Comparison of ENCODE assay signal across 26 cellular contexts in the genomic region with DNA sequence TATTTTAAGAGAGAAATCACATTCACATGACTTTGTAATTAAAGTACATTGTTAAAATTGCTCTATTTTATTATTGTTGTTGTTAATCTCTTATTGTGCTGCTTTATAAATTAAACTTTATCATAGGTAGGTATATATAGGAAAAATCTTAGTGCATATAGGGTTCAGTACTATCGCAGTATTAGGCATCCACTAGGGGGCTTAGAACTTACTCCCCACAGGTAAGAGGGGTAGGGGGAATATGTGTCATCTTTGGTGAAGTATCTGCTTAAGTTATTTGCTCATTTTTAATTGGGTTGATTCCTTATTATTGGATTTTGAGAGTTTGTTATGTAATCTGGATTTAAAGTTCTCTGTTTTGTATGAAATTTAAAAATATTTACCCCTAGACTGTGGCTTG.
DNase-seq lines count a peak whose midpoint lies in the region; ATAC-seq and TF ChIP-seq lines count a peak whose summit lies in the region.
"Had no signal": no experiment of that assay in that cellular context is flagged by ENCODE, and none has a peak within 500 bp of the region (broad histone marks: within the 10 kb centered on the region; RNA-seq: fewer than 3 reads in every experiment).

No MANE protein-coding gene starts in this region.

- H3K4me1 ChIP-seq in RWPE2 (ENCODE audit: insufficient read depth, poor library complexity, severe bottlenecking) (no peaks in the 10 kb centered on the region), osteoblast (ENCODE audit: insufficient read depth, low read length) (no peaks in the 10 kb centered on the region)
- H3K4me1 ChIP-seq: adrenal gland, breast epithelium, stomach, transverse colon had no signal

- TF ChIP-seq CTCF in GM12864 (IDR thresholded peaks at IDR 0.05; ENCODE audit: low read depth, low read length, missing control alignments) (peak; percentile 30), HFFc6 (IDR thresholded peaks at IDR 0.05) (peak; percentile 40), RWPE2 (IDR thresholded peaks at IDR 0.05; ENCODE audit: poor library complexity, severe bottlenecking) (peak; percentile 13), osteoblast (IDR thresholded peaks at IDR 0.05; ENCODE audit: extremely low read depth, low read depth, low read length) (peak; percentile 12), RWPE1 (conservative IDR thresholded peaks at IDR 0.05; ENCODE audit: low read depth) (no peak; the same call in 1 of the 2 replicates), GM13976 (IDR thresholded peaks at IDR 0.05; ENCODE audit: borderline replicate concordance, control extremely low read depth, extremely low read depth, insufficient read depth, missing control alignments) (no peak), brain microvascular endothelial cell (IDR thresholded peaks at IDR 0.05; ENCODE audit: low read depth, low read length, missing control alignments) (no peak)

- peaks cover 2% of the 10 kb centered on the region for H3K27me3 Mint-ChIP-seq in HFFc6 (ENCODE audit: insufficient read depth)

- in situ Hi-C loops in GM13976 (cut with MboI; ENCODE audit: low sequenced_read_pairs, unreplicated experiment) = no loop called here
- in situ Hi-C loops in brain microvascular endothelial cell (cut with HindIII; ENCODE audit: low pct_ligation_motif_present, low sequenced_read_pairs) = no loop called here

- POLR2A ChIA-PET in RWPE1 (lab: Yijun Ruan, JAX; ENCODE audit: low non-redundant PET) = no interaction called here

- no peak overlapping the region for H3K27ac Mint-ChIP-seq in HFFc6
- H3K27ac Mint-ChIP-seq: activated CD4-positive, alpha-beta memory T cell treated with anti-CD3 and anti-CD28 coated beads for 36 hours; CD8-positive, alpha-beta memory T cell; T-helper 1 cell treated with Interleukin-12 subunit alpha and Interleukin-12 subunit beta and Interleukin-4 antibody, amounts not matched to agents 30 μg/mL and 1 μg/mL, for 36 hours had no signal

- no peaks in the 10 kb centered on the region; the same call in 1 of the 2 replicates for H3K9me3 Mint-ChIP-seq in HFFc6
- H3K9me3 Mint-ChIP-seq: activated CD4-positive, alpha-beta memory T cell treated with anti-CD3 and anti-CD28 coated beads for 36 hours; T-helper 1 cell treated with Interleukin-12 subunit alpha and Interleukin-12 subunit beta and Interleukin-4 antibody, amounts not matched to agents 30 μg/mL and 1 μg/mL, for 36 hours had no signal

- no peak overlapping the region for H3K4me2 ChIP-seq in osteoblast (ENCODE audit: insufficient read depth, low read length)
- H3K4me2 ChIP-seq: hepatocyte had no signal

- H3K4me1 Mint-ChIP-seq in HFFc6 (ENCODE audit: low read depth) = no peaks in the 10 kb centered on the region
- H3K4me1 Mint-ChIP-seq: CD8-positive, alpha-beta memory T cell had no signal

- H3K9me3 ChIP-seq in RWPE2 (ENCODE audit: severe bottlenecking) (no peaks in the 10 kb centered on the region), osteoblast (ENCODE audit: low read depth, low read length) (no peaks in the 10 kb centered on the region)
- H3K9me3 ChIP-seq: adrenal gland, breast epithelium, stomach, transverse colon had no signal

- no peak for DNase-seq in GM12864 (ENCODE audit: low read depth)
- DNase-seq in HFFc6 = no peak
- DNase-seq in RWPE2 (ENCODE audit: low spot score) = no peak
- DNase-seq in osteoblast (ENCODE audit: insufficient read length, low spot score, missing footprints) = no peak
- DNase-seq in RWPE1 (ENCODE audit: low spot score) = no peak
- DNase-seq in GM13976 (ENCODE audit: low spot score) = no peak
- no peak for DNase-seq in brain microvascular endothelial cell
- DNase-seq: activated CD4-positive, alpha-beta memory T cell treated with anti-CD3 and anti-CD28 coated beads for 36 hours; activated T-cell treated with anti-CD3 and anti-CD28 coated beads for 4 hours; adrenal gland; CD8-positive, alpha-beta memory T cell; cortex of kidney; DMS79 treated with DMSO at 0.1 percent for 48 hours; GM23248; NCI-H1092 treated with DMSO at 0.1 percent for 48 hours; NCI-H526; nucleus accumbens; OCI-M1; retina; SIG-M5; stimulated activated CD4-positive, alpha-beta T cell treated with anti-CD3 and anti-CD28 coated beads, Interleukin-12 subunit alpha, Interleukin-12 subunit beta, amount 100 ng/mL, for 4 hours; stomach; transverse colon had no signal

- H3K27ac ChIP-seq in RWPE2 (ENCODE audit: poor library complexity, severe bottlenecking) (no peak overlapping the region), osteoblast (ENCODE audit: low read depth, low read length) (no peak overlapping the region), RWPE1 (no peak overlapping the region), brain microvascular endothelial cell (no peak overlapping the region)
- H3K27ac ChIP-seq: adrenal gland, breast epithelium, GM23248, hepatocyte, stomach, transverse colon had no signal

- no peaks in the 10 kb centered on the region for H3K79me2 ChIP-seq in osteoblast (ENCODE audit: insufficient read depth, low read length)
- H3K79me2 ChIP-seq: hepatocyte had no signal

- H3K4me3 Mint-ChIP-seq in HFFc6 = no peak overlapping the region
- H3K4me3 Mint-ChIP-seq: activated CD4-positive, alpha-beta memory T cell treated with anti-CD3 and anti-CD28 coated beads for 36 hours; CD8-positive, alpha-beta memory T cell; T-helper 1 cell treated with Interleukin-12 subunit alpha and Interleukin-12 subunit beta and Interleukin-4 antibody, amounts not matched to agents 30 μg/mL and 1 μg/mL, for 36 hours had no signal

- H3K4me3 ChIP-seq in GM12864 (ENCODE audit: low read depth, low read length) = no peak overlapping the region
- H3K4me3 ChIP-seq in RWPE2 (ENCODE audit: severe bottlenecking) = no peak overlapping the region
- no peak overlapping the region for H3K4me3 ChIP-seq in osteoblast (ENCODE audit: insufficient read depth, low read length)
- H3K4me3 ChIP-seq in brain microvascular endothelial cell (ENCODE audit: low read depth, low read length) = no peak overlapping the region
- H3K4me3 ChIP-seq: adrenal gland, breast epithelium, GM23248, hepatocyte, stomach, transverse colon had no signal

- H4K20me1 ChIP-seq in osteoblast (ENCODE audit: insufficient read depth, low read length) = no peaks in the 10 kb centered on the region

- CTCF ChIA-PET in RWPE1 (lab: Yijun Ruan, JAX) = no interaction called here

- ATAC-seq in RWPE2 (ENCODE audit: low read depth) = no peak

- no peaks in the 10 kb centered on the region for H3K36me3 Mint-ChIP-seq in HFFc6 (ENCODE audit: low read depth)
- H3K36me3 Mint-ChIP-seq: activated CD4-positive, alpha-beta memory T cell treated with anti-CD3 and anti-CD28 coated beads for 36 hours; CD8-positive, alpha-beta memory T cell had no signal

- no peaks in the 10 kb centered on the region for H3K27me3 ChIP-seq in RWPE2 (ENCODE audit: insufficient read depth, poor library complexity, severe bottlenecking)
- no peaks in the 10 kb centered on the region for H3K27me3 ChIP-seq in osteoblast (ENCODE audit: insufficient read depth, low read length)
- H3K27me3 ChIP-seq in brain microvascular endothelial cell (replicated peaks) = no peaks in the 10 kb centered on the region
- H3K27me3 ChIP-seq: adrenal gland, breast epithelium, hepatocyte, stomach, transverse colon had no signal

- no peak overlapping the region for H2AFZ ChIP-seq in osteoblast (ENCODE audit: low read length)
- H2AFZ ChIP-seq: GM23248, hepatocyte had no signal

- H3K36me3 ChIP-seq in RWPE2 (ENCODE audit: low read depth) (no peaks in the 10 kb centered on the region), osteoblast (ENCODE audit: insufficient read depth, low read length) (no peaks in the 10 kb centered on the region), brain microvascular endothelial cell (replicated peaks) (no peaks in the 10 kb centered on the region)
- H3K36me3 ChIP-seq: adrenal gland, breast epithelium, stomach, transverse colon had no signal

Comparison
In these comparisons a context has a peak if more than half of its experiments do, and no peak if none do; other contexts are left out.
1. CTCF ChIP-seq: peak in GM12864 (single experiment), HFFc6 (single experiment), RWPE2 (single experiment) and osteoblast (single experiment); none in RWPE1 (single experiment), GM13976 (single experiment) and brain microvascular endothelial cell (single experiment).